In the genomic region with DNA sequence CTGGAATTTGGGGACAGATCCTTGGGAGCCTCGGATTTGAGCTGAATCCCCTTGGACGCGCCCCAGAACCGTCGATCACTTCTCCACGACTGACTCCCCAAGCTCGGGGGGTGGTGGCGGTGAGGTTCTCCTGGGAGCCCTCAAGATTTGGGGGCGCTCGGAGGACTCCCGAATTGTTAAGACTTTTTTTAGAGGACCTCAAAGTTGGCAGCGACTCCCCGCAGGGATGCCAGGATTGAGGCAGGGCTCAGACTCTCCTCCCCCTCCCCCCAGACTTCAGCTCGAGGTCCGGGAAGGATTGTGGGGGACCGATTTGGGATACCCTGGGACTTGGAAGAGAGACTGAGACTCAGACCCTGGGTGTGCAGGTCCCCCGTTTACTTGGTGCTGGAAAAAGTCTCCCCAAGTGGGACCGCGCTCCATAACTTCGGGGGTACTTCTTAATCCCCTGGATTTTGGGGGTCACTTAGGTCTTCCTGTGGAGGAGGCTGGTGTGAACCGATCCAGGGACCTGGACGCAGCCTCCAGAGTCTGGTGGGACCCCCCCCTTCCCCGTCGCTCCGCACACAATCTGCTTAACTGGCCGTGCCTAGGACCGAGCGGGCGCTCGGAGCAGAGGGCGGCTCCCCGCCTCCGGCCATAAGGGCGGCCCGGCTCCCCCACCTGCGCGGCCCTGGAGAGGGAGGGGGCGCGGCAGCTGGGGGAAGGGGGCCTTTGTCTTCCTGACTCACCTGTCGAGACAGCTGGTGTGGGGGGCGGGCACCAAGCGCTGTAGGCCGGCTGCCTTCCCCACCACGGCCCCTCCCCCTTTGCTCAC, we compare ENCODE assay signal across 8 cellular contexts. TPM values are rescaled to one million over a fixed set of nuclear protein-coding genes. Genes with fewer than 3 reads are reported as not detected.
DNase-seq lines count a peak whose midpoint lies in the region; ATAC-seq and TF ChIP-seq lines count a peak whose summit lies in the region.

No MANE protein-coding gene starts in this region.

- H3K4me1 ChIP-seq in ES-I3 (ENCODE audit: insufficient read depth, low read length) (peaks cover 16% of the 10 kb centered on the region), cardiac muscle cell (ENCODE audit: low read depth) (no peaks in the 10 kb centered on the region), prostate gland (replicated peaks) (peaks cover 13% of the 10 kb centered on the region)

- H3K4me3 ChIP-seq in cardiac muscle cell (peak overlapping the region; percentile 72), prostate gland (peak overlapping the region; percentile 82 to 100)

- H3K9me3 ChIP-seq in ES-I3 (ENCODE audit: control insufficient read depth, insufficient read depth, low read length) (no peaks in the 10 kb centered on the region), cardiac muscle cell (ENCODE audit: low read depth) (no peaks in the 10 kb centered on the region), prostate gland (no peaks in the 10 kb centered on the region)

- peak overlapping the region; percentile 92 for H3K27ac ChIP-seq in cardiac muscle cell
- H3K27ac ChIP-seq in prostate gland: peak overlapping the region; percentile 93 to 95

- TF ChIP-seq CTCF in cardiac muscle cell (IDR thresholded peaks at IDR 0.05; ENCODE audit: low read depth, low read length) (no peak), prostate gland (IDR thresholded peaks at IDR 0.05) (no peak)

- no peaks in the 10 kb centered on the region for H3K27me3 ChIP-seq in cardiac muscle cell
- H3K27me3 ChIP-seq in prostate gland (replicated peaks; ENCODE audit: insufficient read depth): no peaks in the 10 kb centered on the region

- intact Hi-C loops in prostate gland (cut with DNase I): no loop called here

- under 1% methylated on average over 41 of the region's 44 CpGs for WGBS in prostate gland

- H3K36me3 ChIP-seq in ES-I3 (ENCODE audit: insufficient read depth, low read length) (no peaks in the 10 kb centered on the region), cardiac muscle cell (no peaks in the 10 kb centered on the region), prostate gland (no peaks in the 10 kb centered on the region)

- DNase-seq in NCI-H2171 treated with DMSO at 0.1 percent for 48 hours (lab: John Stamatoyannopoulos, UW) (peak; percentile 89), cardiac muscle cell (ENCODE audit: low read depth in 1 of 2, low spot score in 1 of 2) (no peak), prostate gland (ENCODE audit: low spot score) (peak; percentile 48), occipital lobe (lab: John Stamatoyannopoulos, UW) (no peak), H4 (ENCODE audit: low spot score) (no peak)
- peak; percentile 81 for DNase-seq in activated effector memory CD4-positive, alpha-beta T cell treated with anti-CD3 and anti-CD28 coated beads, Interleukin-2, amount 50 U/mL, for 16 hours

- ATAC-seq in HG02642 (IDR thresholded peaks at IDR 0.05; ENCODE audit: poor library complexity, unreplicated experiment): no peak

- no peak for TF ChIP-seq POLR2A in prostate gland (IDR thresholded peaks at IDR 0.05)

- H3K9ac ChIP-seq in ES-I3 (ENCODE audit: low read depth, low read length): peak overlapping the region; percentile 98

RNA-seq across cellular contexts. Expression of gene VASP, which starts 0.8 kb away (rescaled TPM):
- total RNA-seq in cardiac muscle cell (91.6 and 95.8 TPM in 2 replicates), prostate gland (100 to 1,000 TPM in 1 of 2 donors, 10 to 100 TPM in 1; 82.7 to 119 TPM), occipital lobe (8.4 TPM)
- 72.4 and 83.3 TPM in 2 replicates for polyA plus RNA-seq in cardiac muscle cell
- 29.1 and 43.5 TPM in 2 replicates for total RNA-seq in H4 (2014; rRNA removed; shearing (Covaris generic))

RNA-seq across cellular contexts. Expression of gene PPM1N, which starts 9.8 kb away (rescaled TPM):
- total RNA-seq in cardiac muscle cell (1.3 and 2.9 TPM in 2 replicates), prostate gland (1 to 10 TPM in 1 of 2 donors, under 1 TPM in 1; 0.36 to 1.8 TPM), occipital lobe (0.47 TPM)
- polyA plus RNA-seq in cardiac muscle cell: 1.2 and 4.0 TPM in 2 replicates
- 0.21 and 1.1 TPM in 2 replicates for total RNA-seq in H4 (2014; rRNA removed; shearing (Covaris generic))

RNA-seq across cellular contexts. Expression of gene RTN2, which starts 11.2 kb away (rescaled TPM):
- 43.7 and 56.5 TPM in 2 replicates for total RNA-seq in cardiac muscle cell
- polyA plus RNA-seq in cardiac muscle cell: 92.2 and 111 TPM in 2 replicates
- 10 to 100 TPM in 1 of 2 donors, 1 to 10 TPM in 1; 7.2 to 19.7 TPM for total RNA-seq in prostate gland
- total RNA-seq in occipital lobe: 56.8 TPM
- total RNA-seq in H4 (2014; rRNA removed; shearing (Covaris generic)): 3.5 and 6.1 TPM in 2 replicates

RNA-seq across cellular contexts. Expression of gene FOSB, which starts 40.3 kb away (rescaled TPM):
- total RNA-seq in cardiac muscle cell (0.88 and 4.5 TPM in 2 replicates), prostate gland (1 to 10 TPM; 2.5 to 6.4 TPM), occipital lobe (2.2 TPM)
- polyA plus RNA-seq in cardiac muscle cell: 1.7 and 3.0 TPM in 2 replicates
- total RNA-seq in H4 (2014; rRNA removed; shearing (Covaris generic)): 1.2 TPM in 1 of 2 replicates, not detected in the other

Comparison
In these comparisons a context has a peak if more than half of its experiments do, and no peak if none do; other contexts are left out.
1. DNase-seq: peak in NCI-H2171 treated with DMSO at 0.1 percent for 48 hours (single experiment), activated effector memory CD4-positive, alpha-beta T cell treated with anti-CD3 and anti-CD28 coated beads, Interleukin-2, amount 50 U/mL, for 16 hours (single experiment) and prostate gland (single experiment); none in cardiac muscle cell (0 of 2), occipital lobe (single experiment) and H4 (single experiment).